8 cellular contexts compared by ENCODE assay signal in the genomic region with DNA sequence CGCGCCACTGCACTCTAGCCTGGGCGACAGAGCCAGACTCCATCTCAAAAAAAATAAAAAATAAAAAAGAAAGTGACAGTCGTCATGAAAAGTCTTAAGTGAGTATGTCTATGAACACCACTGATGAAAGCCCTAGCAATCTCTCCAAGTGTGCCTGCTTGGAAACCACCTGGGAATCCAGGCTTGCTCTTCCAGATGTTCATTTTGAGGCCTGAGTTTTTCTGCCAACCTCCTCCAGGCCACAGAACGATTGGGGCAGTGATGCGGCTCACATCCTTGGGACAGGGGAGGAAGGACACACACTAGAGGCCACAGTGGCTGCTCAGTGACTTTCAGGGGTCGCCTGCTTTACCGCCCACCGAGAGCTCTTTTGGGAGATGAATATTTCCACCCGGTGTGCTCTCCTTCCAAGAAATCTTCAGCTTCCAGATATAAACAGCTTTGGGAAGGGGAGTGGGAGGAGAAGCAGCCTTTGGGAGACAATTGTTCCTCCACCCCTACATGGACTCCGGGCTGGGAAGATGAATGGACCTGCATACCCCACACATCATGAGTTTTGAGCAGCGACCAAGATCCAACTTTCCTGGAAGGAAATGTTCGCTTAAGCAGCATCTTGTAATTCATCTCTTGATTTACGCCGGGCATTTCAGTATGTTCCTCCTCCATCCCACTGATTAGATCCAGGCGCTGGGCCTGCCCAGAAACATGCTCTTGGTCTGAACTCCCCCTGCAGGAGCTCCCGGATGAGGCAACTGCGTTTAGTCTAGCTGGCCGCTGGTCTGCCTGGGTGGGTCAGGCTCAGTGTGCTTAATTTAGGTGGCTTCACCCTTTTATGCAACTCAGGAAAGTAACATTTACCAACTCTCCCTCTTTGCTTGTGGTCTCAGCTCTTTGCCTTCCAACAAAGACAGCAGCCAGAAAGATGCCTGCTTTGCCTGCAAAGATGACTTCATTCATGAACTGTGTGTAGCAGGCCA. TPM values are rescaled to one million over a fixed set of nuclear protein-coding genes. Genes with fewer than 3 reads are reported as not detected.
DNase-seq lines count a peak whose midpoint lies in the region; ATAC-seq, FAIRE-seq and TF ChIP-seq lines count a peak whose summit lies in the region.

No MANE protein-coding gene starts in this region.

- peak; percentile 44 for DNase-seq in HT1080 (ENCODE audit: low read depth)
- DNase-seq in adrenal gland: peak; percentile 76 to 93 (median 86)
- DNase-seq in iPS DF 6.9 (ENCODE audit: low read depth, low spot score): peak; percentile 64
- DNase-seq in suprapubic skin (ENCODE audit: low spot score in 2 of 2): peak; percentile 87 to 92
- no peak for DNase-seq in midbrain (lab: John Stamatoyannopoulos, UW)
- no peak for DNase-seq in T-helper 17 cell

- TF ChIP-seq POLR2A in adrenal gland (IDR thresholded peaks at IDR 0.05): no peak
- no peak for TF ChIP-seq POLR2A in suprapubic skin (IDR thresholded peaks at IDR 0.05)

- H3K27me3 ChIP-seq in adrenal gland: no peaks in the 10 kb centered on the region
- no peaks in the 10 kb centered on the region for H3K27me3 ChIP-seq in iPS DF 6.9 (ENCODE audit: control insufficient read depth, insufficient read depth, low read length)
- H3K27me3 ChIP-seq in suprapubic skin: peaks cover 4% of the 10 kb centered on the region

- TF ChIP-seq EP300 in suprapubic skin (IDR thresholded peaks at IDR 0.05): no peak

- intact Hi-C loops in adrenal gland (cut with DNase I): loop anchor here (5.0 to 10.0 kb wide), 2 partner anchors 85 to 87 kb away; no protein-coding TSS in a partner anchor

- H3K4me3 ChIP-seq in adrenal gland: no peak overlapping the region
- no peak overlapping the region for H3K4me3 ChIP-seq in iPS DF 6.9 (ENCODE audit: low read length)
- no peak overlapping the region for H3K4me3 ChIP-seq in suprapubic skin

- no peak overlapping the region for H3K4me3 Mint-ChIP-seq in T-helper 17 cell

- H3K4me1 Mint-ChIP-seq in T-helper 17 cell: peaks cover 7% of the 10 kb centered on the region

- peaks cover 65% of the 10 kb centered on the region for H3K27me3 Mint-ChIP-seq in T-helper 17 cell

- no peak overlapping the region for H3K27ac Mint-ChIP-seq in T-helper 17 cell

- ATAC-seq in GM18519 (IDR thresholded peaks at IDR 0.05; ENCODE audit: low FRiP score, unreplicated experiment) (no peak), T-helper 17 cell (no peak)

- peak; percentile 16 to 83 (median 70) for TF ChIP-seq CTCF in adrenal gland (IDR thresholded peaks at IDR 0.05)
- peak; percentile 7 to 58 for TF ChIP-seq CTCF in suprapubic skin (IDR thresholded peaks at IDR 0.05)

- FAIRE-seq in A204.1 (lab: Jason Lieb, UNC): peak; percentile 69

- H3K36me3 ChIP-seq in adrenal gland (replicated peaks in 1 of 2) (no peaks in the 10 kb centered on the region), iPS DF 6.9 (ENCODE audit: control insufficient read depth, insufficient read depth, low read length) (no peaks in the 10 kb centered on the region), suprapubic skin (no peaks in the 10 kb centered on the region)

- H3K4me1 ChIP-seq in adrenal gland (replicated peaks in 1 of 2) (peaks cover 27 to 46% of the 10 kb centered on the region in 2 donors), iPS DF 6.9 (ENCODE audit: control insufficient read depth, insufficient read depth, low read length) (no peaks in the 10 kb centered on the region), suprapubic skin (peaks cover 18% of the 10 kb centered on the region)

- H3K27ac ChIP-seq in adrenal gland (peak overlapping the region; percentile 25 to 96 (median 90)), iPS DF 6.9 (ENCODE audit: low read length) (no peak overlapping the region), suprapubic skin (peak overlapping the region; percentile 84)

- WGBS in adrenal gland, 4 donors: 54 to 65% (median 61%) methylated on average over 19 of the region's 19 CpGs
- WGBS in iPS DF 6.9 (ENCODE audit: insufficient coverage, insufficient read length): no CpG with 5 or more reads among the region's 19 CpGs
- 51% methylated on average over 19 of the region's 19 CpGs for WGBS in suprapubic skin

- H3K36me3 Mint-ChIP-seq in T-helper 17 cell (ENCODE audit: low read depth): peaks cover 3% of the 10 kb centered on the region

- H3K9me3 ChIP-seq in adrenal gland (replicated peaks in 1 of 3): no peaks in the 10 kb centered on the region
- H3K9me3 ChIP-seq in iPS DF 6.9 (ENCODE audit: control insufficient read depth, insufficient read depth, low read length): no peaks in the 10 kb centered on the region
- no peaks in the 10 kb centered on the region for H3K9me3 ChIP-seq in suprapubic skin
- H3K9me3 ChIP-seq in T-helper 17 cell (ENCODE audit: control insufficient read depth, low read length, poor library complexity, severe bottlenecking): no peaks in the 10 kb centered on the region

RNA-seq across cellular contexts. Expression of a gene that starts 6.2 kb away (rescaled TPM):
- total RNA-seq in HT1080 (2014; rRNA removed; shearing (Covaris generic)): 11.0 and 13.0 TPM in 2 replicates
- 11.4 and 11.5 TPM in 2 replicates for polyA plus RNA-seq in HT1080 (2015; cell fraction: cytosol; rRNA removed)
- polyA plus RNA-seq in HT1080 (2015; cell fraction: nucleus; rRNA removed): 20.5 and 22.5 TPM in 2 replicates
- total RNA-seq in adrenal gland (100 to 1,000 TPM in 1 of 8 donors, 10 to 100 TPM in 7; 36.5 to 109 (median 59.1) TPM), suprapubic skin (10 to 100 TPM in 2 of 4 donors, 1 to 10 TPM in 2; 6.5 to 11.5 (median 9.3) TPM), T-helper 17 cell (under 1 TPM; 0.37 to 0.73 TPM)
- polyA plus RNA-seq in adrenal gland: 10 to 100 TPM; 22.0 to 61.9 (median 49.3) TPM

Comparison
In these comparisons a context has a peak if more than half of its experiments do, and no peak if none do; other contexts are left out.
1. DNase-seq: peak in HT1080 (single experiment), adrenal gland (7 of 7), iPS DF 6.9 (single experiment) and suprapubic skin (2 of 2); none in midbrain (single experiment) and T-helper 17 cell (0 of 3).